In genomic region chr1:30028939-30029338, GRCh38 we compare ENCODE assay signal across 23 cellular contexts.
A peak's percentile ranks its signal among the peaks of the same experiment; 100 is the strongest.
DNase-seq lines count a peak whose midpoint lies in the region; ATAC-seq and TF ChIP-seq lines count a peak whose summit lies in the region.
"Had no signal": no experiment of that assay in that cellular context is flagged by ENCODE, and none has a peak within 500 bp of the region (broad histone marks: within the 10 kb centered on the region; RNA-seq: fewer than 3 reads in every experiment).

No MANE protein-coding gene starts in this region.

- H3K4me3 ChIP-seq in CD8-positive, alpha-beta memory T cell (ENCODE audit: low read length): no peak overlapping the region
- H3K4me3 ChIP-seq: GM23248, SJSA1 had no signal

- ATAC-seq in HG02623 (IDR thresholded peaks at IDR 0.05; ENCODE audit: unreplicated experiment) (no peak), GM21737 (IDR thresholded peaks at IDR 0.05; ENCODE audit: unreplicated experiment) (no peak)

- POLR2A ChIA-PET in CD8-positive, alpha-beta memory T cell (lab: Charles Lee): no interaction called here

- H3K36me3 ChIP-seq in CD8-positive, alpha-beta memory T cell (ENCODE audit: insufficient read depth, low read length): no peaks in the 10 kb centered on the region
- H3K36me3 ChIP-seq: SJSA1 had no signal

- H3K4me1 ChIP-seq in CD8-positive, alpha-beta memory T cell (ENCODE audit: insufficient read depth, low read length): no peaks in the 10 kb centered on the region
- H3K4me1 ChIP-seq: Caco-2, SJSA1 had no signal

- H3K27ac ChIP-seq in CD8-positive, alpha-beta memory T cell (ENCODE audit: low read depth, low read length): no peak overlapping the region
- H3K27ac ChIP-seq: GM23248, HL-60, SJSA1 had no signal

- no peaks in the 10 kb centered on the region for H3K27me3 ChIP-seq in CD8-positive, alpha-beta memory T cell (ENCODE audit: insufficient read depth, low read length, poor library complexity, severe bottlenecking)
- H3K27me3 ChIP-seq: SJSA1 had no signal

- CTCF ChIA-PET in CD8-positive, alpha-beta memory T cell (lab: Charles Lee): no interaction called here

- TF ChIP-seq CTCF in chondrocyte (IDR thresholded peaks at IDR 0.05): no peak

- peak; percentile 25 for DNase-seq in activated CD8-positive, alpha-beta memory T cell treated with anti-CD3 and anti-CD28 coated beads, Interleukin-2, amount 50 U/mL, for 48 hours
- DNase-seq in chondrocyte (ENCODE audit: low spot score) (peak; percentile 19), mesenteric fat pad (ENCODE audit: low spot score) (peak; percentile 33), hippocampal formation (lab: John Stamatoyannopoulos, UW) (no peak)
- DNase-seq in CD8-positive, alpha-beta memory T cell: no peak
- DNase-seq: C1 segment of cervical spinal cord; Caco-2; CD4-positive, alpha-beta memory T cell; EL; GF-D8; GM23248; H9; NCI-H1048; NCI-H1694; NCI-H2029 treated with DMSO at 0.1 percent for 48 hours; NCI-H526 treated with DMSO at 0.1 percent for 48 hours; Right ventricle myocardium superior; RPMI8226 had no signal

- no peak overlapping the region for H3K27ac Mint-ChIP-seq in chondrocyte (ENCODE audit: unreplicated experiment)
- H3K27ac Mint-ChIP-seq in CD8-positive, alpha-beta memory T cell: no peak overlapping the region
- H3K27ac Mint-ChIP-seq: CD4-positive, alpha-beta memory T cell; H9 had no signal

- H3K36me3 Mint-ChIP-seq in chondrocyte (ENCODE audit: low read depth): peaks cover 1% of the 10 kb centered on the region
- H3K36me3 Mint-ChIP-seq in CD8-positive, alpha-beta memory T cell: peaks cover 0 to 5% (median 0%) of the 10 kb centered on the region in 3 donors
- H3K36me3 Mint-ChIP-seq: CD4-positive, alpha-beta memory T cell; IgD-negative memory B cell had no signal

- peaks cover 17% of the 10 kb centered on the region for H3K27me3 Mint-ChIP-seq in chondrocyte (ENCODE audit: low read depth)
- peaks cover 8 to 13% of the 10 kb centered on the region in 2 donors for H3K27me3 Mint-ChIP-seq in CD8-positive, alpha-beta memory T cell

- no peak overlapping the region for H3K4me3 Mint-ChIP-seq in chondrocyte (ENCODE audit: unreplicated experiment)
- H3K4me3 Mint-ChIP-seq in CD8-positive, alpha-beta memory T cell: no peak overlapping the region
- H3K4me3 Mint-ChIP-seq: CD4-positive, alpha-beta memory T cell; H9; IgD-negative memory B cell had no signal

- H3K9me3 Mint-ChIP-seq in chondrocyte (ENCODE audit: low read depth): peaks cover 3% of the 10 kb centered on the region
- peaks cover 0 to 5% (median 4%) of the 10 kb centered on the region in 5 donors for H3K9me3 Mint-ChIP-seq in CD8-positive, alpha-beta memory T cell

- no peaks in the 10 kb centered on the region for H3K9me3 ChIP-seq in CD8-positive, alpha-beta memory T cell (ENCODE audit: low read length)
- H3K9me3 ChIP-seq: Caco-2 had no signal

- H3K4me1 Mint-ChIP-seq in chondrocyte (ENCODE audit: low read depth): no peaks in the 10 kb centered on the region
- no peaks in the 10 kb centered on the region for H3K4me1 Mint-ChIP-seq in CD8-positive, alpha-beta memory T cell
- H3K4me1 Mint-ChIP-seq: CD4-positive, alpha-beta memory T cell; H9; IgD-negative memory B cell had no signal

Comparison
In these comparisons a context has a peak if more than half of its experiments do, and no peak if none do; other contexts are left out.
1. DNase-seq: peak in activated CD8-positive, alpha-beta memory T cell treated with anti-CD3 and anti-CD28 coated beads, Interleukin-2, amount 50 U/mL, for 48 hours (single experiment), chondrocyte (single experiment) and mesenteric fat pad (single experiment); none in hippocampal formation (0 of 2) and CD8-positive, alpha-beta memory T cell (0 of 5).